1 cellular context compared by ENCODE assay signal in genomic region chr4:1720163-1720983, GRCh38.
A peak's percentile ranks its signal among the peaks of the same experiment; 100 is the strongest.
TF ChIP-seq lines count a peak whose summit lies in the region.

No MANE protein-coding gene starts in this region.

TF ChIP-seq in HepG2, 621 proteins besides CTCF, POLR2A, EP300 and RAD21 (continues in another document):
- TF ChIP-seq LCORL (IDR thresholded peaks at IDR 0.05) (no peak), LCORL (CRISPR knock-in tag; IDR thresholded peaks at IDR 0.05) (no peak), ZNF782 (CRISPR knock-in tag; IDR thresholded peaks at IDR 0.05; ENCODE audit: borderline replicate concordance) (peak; percentile 80; the same call in 1 of the 2 replicates), HIVEP1 (CRISPR knock-in tag; IDR thresholded peaks at IDR 0.05) (peak; percentile 68; the same call in 1 of the 2 replicates), ZNF768 (CRISPR knock-in tag; IDR thresholded peaks at IDR 0.05) (peak; percentile 20; the same call in 1 of the 2 replicates), ZNF816 (CRISPR knock-in tag; IDR thresholded peaks at IDR 0.05; ENCODE audit: borderline replicate concordance) (no peak), ZNF274 (CRISPR knock-in tag; IDR thresholded peaks at IDR 0.05) (0 out of 2 replicates have a peak, but pooled peaks have one; percentile 29), ZNF709 (CRISPR knock-in tag; IDR thresholded peaks at IDR 0.05) (no peak), RFXAP (CRISPR knock-in tag; IDR thresholded peaks at IDR 0.05; ENCODE audit: borderline replicate concordance) (peak; percentile 34; the same call in 1 of the 2 replicates), HOXA9 (CRISPR knock-in tag; IDR thresholded peaks at IDR 0.05; ENCODE audit: borderline replicate concordance) (0 out of 2 replicates have a peak, but pooled peaks have one; percentile 86), ZFX (CRISPR knock-in tag; IDR thresholded peaks at IDR 0.05; ENCODE audit: low read depth) (peak; percentile 89), NFE2L1 (CRISPR knock-in tag; IDR thresholded peaks at IDR 0.05; ENCODE audit: borderline replicate concordance) (peak; percentile 41; the same call in 1 of the 2 replicates), ZNF543 (CRISPR knock-in tag; IDR thresholded peaks at IDR 0.05) (0 out of 2 replicates have a peak, but pooled peaks have one; percentile 67), ZKSCAN5 (CRISPR knock-in tag; IDR thresholded peaks at IDR 0.05) (no peak), ZC3H13 (CRISPR knock-in tag; IDR thresholded peaks at IDR 0.05) (peak; percentile 98), ZNF407 (CRISPR knock-in tag; IDR thresholded peaks at IDR 0.05; ENCODE audit: not compliant biosample characterization) (peak; percentile 66), FOXO4 (CRISPR knock-in tag; conservative IDR thresholded peaks at IDR 0.05) (no peak), PLRG1 (conservative IDR thresholded peaks at IDR 0.05) (no peak), BORCS8-MEF2B (CRISPR knock-in tag; IDR thresholded peaks at IDR 0.05) (peak; percentile 17; the same call in 1 of the 2 replicates), AGO1 (IDR thresholded peaks at IDR 0.05; ENCODE audit: low read depth, low read length, poor library complexity, severe bottlenecking) (no peak), ARID4A (CRISPR knock-in tag; IDR thresholded peaks at IDR 0.05; ENCODE audit: borderline replicate concordance) (peak; percentile 71; the same call in 1 of the 2 replicates), ZNF770 (CRISPR knock-in tag; IDR thresholded peaks at IDR 0.05) (peak; percentile 30; the same call in 1 of the 2 replicates), JUND (CRISPR knock-in tag; IDR thresholded peaks at IDR 0.05) (peak; percentile 15; the same call in 1 of the 2 replicates), SALL1 (CRISPR knock-in tag; IDR thresholded peaks at IDR 0.05) (peak; percentile 61), ZNF572 (CRISPR knock-in tag; IDR thresholded peaks at IDR 0.05) (peak; percentile 80; the same call in 1 of the 2 replicates), ZNF7 (CRISPR knock-in tag; IDR thresholded peaks at IDR 0.05) (no peak), TMF1 (CRISPR knock-in tag; IDR thresholded peaks at IDR 0.05; ENCODE audit: low read depth) (peak; percentile 38; the same call in 1 of the 2 replicates), MYPOP (CRISPR knock-in tag; IDR thresholded peaks at IDR 0.05) (no peak), ZNF562 (CRISPR knock-in tag; IDR thresholded peaks at IDR 0.05; ENCODE audit: borderline replicate concordance) (no peak), CHD2 (IDR thresholded peaks at IDR 0.05; ENCODE audit: low read depth, low read length) (no peak), HOXD1 (CRISPR knock-in tag; IDR thresholded peaks at IDR 0.05) (0 out of 2 replicates have a peak, but pooled peaks have one; percentile 45), ZFYVE20 (CRISPR knock-in tag; IDR thresholded peaks at IDR 0.05; ENCODE audit: borderline replicate concordance, low read depth) (peak; percentile 63; the same call in 1 of the 2 replicates), POLR2AphosphoS5 (IDR thresholded peaks at IDR 0.05; ENCODE audit: low read depth, low read length) (peak; percentile 42; the same call in 1 of the 2 replicates), KAT7 (CRISPR knock-in tag; IDR thresholded peaks at IDR 0.05; ENCODE audit: borderline replicate concordance) (0 out of 2 replicates have a peak, but pooled peaks have one; percentile 51), MTA3 (CRISPR knock-in tag; IDR thresholded peaks at IDR 0.05) (no peak), DMAP1 (CRISPR knock-in tag; IDR thresholded peaks at IDR 0.05) (peak; percentile 77), MTA1 (CRISPR knock-in tag; IDR thresholded peaks at IDR 0.05; ENCODE audit: borderline replicate concordance) (peak; percentile 46; the same call in 1 of the 2 replicates), AHR (CRISPR knock-in tag; IDR thresholded peaks at IDR 0.05) (0 out of 2 replicates have a peak, but pooled peaks have one; percentile 5), RBM39 (IDR thresholded peaks at IDR 0.05; ENCODE audit: low read depth, low read length, poor library complexity, severe bottlenecking) (peak; percentile 55), MED8 (CRISPR knock-in tag; IDR thresholded peaks at IDR 0.05; ENCODE audit: insufficient replicate concordance) (peak; percentile 37)
- TF ChIP-seq, protein P1, sequence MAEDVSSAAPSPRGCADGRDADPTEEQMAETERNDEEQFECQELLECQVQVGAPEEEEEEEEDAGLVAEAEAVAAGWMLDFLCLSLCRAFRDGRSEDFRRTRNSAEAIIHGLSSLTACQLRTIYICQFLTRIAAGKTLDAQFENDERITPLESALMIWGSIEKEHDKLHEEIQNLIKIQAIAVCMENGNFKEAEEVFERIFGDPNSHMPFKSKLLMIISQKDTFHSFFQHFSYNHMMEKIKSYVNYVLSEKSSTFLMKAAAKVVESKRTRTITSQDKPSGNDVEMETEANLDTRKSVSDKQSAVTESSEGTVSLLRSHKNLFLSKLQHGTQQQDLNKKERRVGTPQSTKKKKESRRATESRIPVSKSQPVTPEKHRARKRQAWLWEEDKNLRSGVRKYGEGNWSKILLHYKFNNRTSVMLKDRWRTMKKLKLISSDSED (CRISPR knock-in tag; IDR thresholded peaks at IDR 0.05) = no peak
- TF ChIP-seq, protein P2, sequence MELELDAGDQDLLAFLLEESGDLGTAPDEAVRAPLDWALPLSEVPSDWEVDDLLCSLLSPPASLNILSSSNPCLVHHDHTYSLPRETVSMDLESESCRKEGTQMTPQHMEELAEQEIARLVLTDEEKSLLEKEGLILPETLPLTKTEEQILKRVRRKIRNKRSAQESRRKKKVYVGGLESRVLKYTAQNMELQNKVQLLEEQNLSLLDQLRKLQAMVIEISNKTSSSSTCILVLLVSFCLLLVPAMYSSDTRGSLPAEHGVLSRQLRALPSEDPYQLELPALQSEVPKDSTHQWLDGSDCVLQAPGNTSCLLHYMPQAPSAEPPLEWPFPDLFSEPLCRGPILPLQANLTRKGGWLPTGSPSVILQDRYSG (CRISPR knock-in tag; IDR thresholded peaks at IDR 0.05) = no peak
- TF ChIP-seq, protein P3, sequence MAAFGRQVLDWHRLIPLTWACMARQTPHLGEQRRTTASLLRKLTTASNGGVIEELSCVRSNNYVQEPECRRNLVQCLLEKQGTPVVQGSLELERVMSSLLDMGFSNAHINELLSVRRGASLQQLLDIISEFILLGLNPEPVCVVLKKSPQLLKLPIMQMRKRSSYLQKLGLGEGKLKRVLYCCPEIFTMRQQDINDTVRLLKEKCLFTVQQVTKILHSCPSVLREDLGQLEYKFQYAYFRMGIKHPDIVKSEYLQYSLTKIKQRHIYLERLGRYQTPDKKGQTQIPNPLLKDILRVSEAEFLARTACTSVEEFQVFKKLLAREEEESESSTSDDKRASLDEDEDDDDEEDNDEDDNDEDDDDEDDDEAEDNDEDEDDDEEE (CRISPR knock-in tag; IDR thresholded peaks at IDR 0.05) = 0 out of 2 replicates have a peak, but pooled peaks have one; percentile 18
